In the genomic region with DNA sequence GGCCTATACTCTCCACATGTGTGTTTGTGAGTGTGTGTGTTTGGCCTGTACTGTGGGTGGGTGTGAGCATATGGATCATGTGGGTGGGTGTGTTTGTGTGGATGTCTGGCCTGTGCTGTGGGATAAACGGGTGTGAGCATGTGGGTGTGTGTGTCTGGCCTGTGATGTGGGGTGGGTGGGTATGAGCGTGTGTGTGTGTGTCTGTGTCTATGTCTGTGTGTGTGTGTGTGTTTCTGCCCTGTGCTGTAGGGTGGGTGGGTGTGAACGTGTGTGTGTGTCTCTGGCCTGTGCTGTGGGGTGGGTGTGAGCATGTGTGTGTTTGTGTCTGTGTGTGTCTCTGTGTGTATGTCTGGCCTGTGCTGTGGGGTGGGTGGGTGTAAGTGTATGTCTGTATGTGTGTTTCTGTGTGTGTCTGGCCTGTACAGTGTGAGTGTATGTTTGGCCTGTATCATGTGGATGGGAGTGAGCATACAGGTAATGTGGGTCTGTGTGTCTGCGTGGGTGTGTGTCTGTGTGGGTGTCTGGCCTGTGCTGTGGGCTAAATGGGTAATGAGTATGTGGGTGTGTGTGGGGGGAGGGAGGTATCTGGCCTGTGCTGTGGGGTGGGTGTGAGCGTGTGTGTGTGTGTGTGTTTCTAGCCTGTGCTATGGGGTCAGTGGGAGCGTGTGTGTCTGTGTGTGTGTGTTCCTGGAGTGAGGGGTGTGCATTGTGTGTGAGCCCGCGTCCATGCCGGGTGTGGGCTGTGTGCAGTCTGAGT, we compare ENCODE assay signal across 19 cellular contexts. TPM values are rescaled to one million over a fixed set of nuclear protein-coding genes. Genes with fewer than 3 reads are reported as not detected.
DNase-seq lines count a peak whose midpoint lies in the region; ATAC-seq, FAIRE-seq and TF ChIP-seq lines count a peak whose summit lies in the region.
"Had no signal": no experiment of that assay in that cellular context is flagged by ENCODE, and none has a peak within 500 bp of the region (broad histone marks: within the 10 kb centered on the region; RNA-seq: fewer than 3 reads in every experiment).

No MANE protein-coding gene starts in this region.

- CTCF ChIA-PET in HEK293 (lab: Yijun Ruan, JAX): interaction anchor here (0.8 to 11.3 kb wide), 13 partner anchors 9 to 540 kb away, joined by 3 to 341 read pairs (median 15); a partner anchor contains a TSS
- CTCF ChIA-PET in K562 (lab: Yijun Ruan, JAX; ENCODE audit: low intra/inter-chr PET ratio): interaction anchor here (1.1 to 3.7 kb wide), 2 partner anchors 137 to 320 kb away, joined by 3 to 111 read pairs; no protein-coding TSS in a partner anchor
- CTCF ChIA-PET in SK-N-SH (lab: Yijun Ruan, JAX): interaction anchor here (0.7 to 5.8 kb wide), 12 partner anchors 17 to 371 kb away, joined by 3 to 336 read pairs (median 54); a partner anchor contains a TSS

- 2% methylated on average over 9 of the region's 9 CpGs for WGBS in K562 (ENCODE audit: insufficient coverage, low coverage, missing lambda C conversion rate)
- 59% methylated on average over 9 of the region's 9 CpGs for WGBS in SK-N-SH (ENCODE audit: low lambda C conversion rate)

- H3K4me2 ChIP-seq in K562 (ENCODE audit: insufficient read depth, low read length): no peak overlapping the region
- no peak overlapping the region for H3K4me2 ChIP-seq in SK-N-SH
- H3K4me2 ChIP-seq: BLaER1 treated with 17β-estradiol and CSF1 and Interleukin-3, amounts not matched to agents 10 nM and 100 nM had no signal

- TF ChIP-seq RAD21 in K562 (CRISPR knock-in tag; conservative IDR thresholded peaks at IDR 0.05 in 1 of 2, IDR thresholded peaks at IDR 0.05 in 1 of 2): no peak
- no peak for TF ChIP-seq RAD21 in SK-N-SH (IDR thresholded peaks at IDR 0.05; ENCODE audit: low read length)

- peaks cover 9% of the 10 kb centered on the region for H3K4me1 Mint-ChIP-seq in progenitor cell of endocrine pancreas (ENCODE audit: low read depth)

- intact Hi-C loops in K562 (cut with micrococcal nuclease): loop anchor here (5.0 to 10.0 kb wide), 2 partner anchors 51 to 371 kb away; no protein-coding TSS in a partner anchor

- BruUV-seq in K562 (replicated peaks; lab: Mats Ljungman, UMichigan): no TSS peak

- in situ Hi-C loops in K562 (cut with MboI): no loop called here

- no peak for DNase-seq in K562 (ENCODE audit: extremely low read depth in 1 of 4, low spot score in 3 of 4)
- DNase-seq in iPS-NIHi11 (ENCODE audit: low spot score): peak; percentile 2
- DNase-seq in progenitor cell of endocrine pancreas (ENCODE audit: low spot score, unreplicated experiment): no peak
- DNase-seq in NCI-H187 treated with DMSO at 0.1 percent for 48 hours (lab: John Stamatoyannopoulos, UW): no peak
- no peak for DNase-seq in SK-N-SH
- DNase-seq: Calu3; CD8-positive, alpha-beta T cell; DMS 273 treated with DMSO at 0.1 percent for 48 hours; DMS53; DND-41; EL; GOT3; H9; IMR-90 had no signal

- peaks cover 4% of the 10 kb centered on the region for H3K4me1 ChIP-seq in HEK293 (ENCODE audit: control insufficient read depth, insufficient read depth, low read length)
- H3K4me1 ChIP-seq in K562 (replicated peaks in 1 of 2; ENCODE audit: control insufficient read depth in 2 of 2, insufficient read depth in 2 of 2, low read length in 2 of 2): peaks cover 0 to 29% of the 10 kb centered on the region in 2 experiments; a peak in 2 of 5 replicates
- H3K4me1 ChIP-seq in SK-N-SH (ENCODE audit: control insufficient read depth in 1 of 2, insufficient read depth in 2 of 2, low read depth in 1 of 2, low read length in 1 of 2): peaks cover 0 to 29% of the 10 kb centered on the region in 2 experiments; a peak in 1 of 4 replicates

- H3F3A ChIP-seq in SK-N-SH (replicated peaks; ENCODE audit: insufficient read depth): no peaks in the 10 kb centered on the region

- H3K27me3 Mint-ChIP-seq in progenitor cell of endocrine pancreas: peaks cover 34% of the 10 kb centered on the region

- H3K27me3 ChIP-seq in K562 (ENCODE audit: control insufficient read depth in 2 of 2, insufficient read depth in 2 of 2, low read length in 2 of 2) (peaks cover 11 to 46% of the 10 kb centered on the region in 2 experiments; a peak in 4 of 5 replicates), SK-N-SH (ENCODE audit: insufficient read depth) (no peaks in the 10 kb centered on the region; the same call in 1 of the 2 replicates)

- H3K9ac ChIP-seq in K562 (ENCODE audit: insufficient read depth in 1 of 2, low read depth in 2 of 2, low read length in 2 of 2) (no peak overlapping the region), SK-N-SH (no peak overlapping the region)
- H3K9ac ChIP-seq: BLaER1 treated with 17β-estradiol and CSF1 and Interleukin-3, amounts not matched to agents 10 nM and 100 nM had no signal

- no peak for TF ChIP-seq POLR2A in K562 (conservative IDR thresholded peaks at IDR 0.05)

- no peak overlapping the region for H3K27ac ChIP-seq in HEK293 (ENCODE audit: extremely low read depth, low read depth, low read length)
- no peak overlapping the region for H3K27ac ChIP-seq in K562 (ENCODE audit: extremely low read depth, low read depth, low read length)
- H3K27ac ChIP-seq in SK-N-SH (ENCODE audit: low read depth in 2 of 2, low read length in 1 of 2): no peak overlapping the region
- H3K27ac ChIP-seq: BLaER1 treated with 17β-estradiol and CSF1 and Interleukin-3, amounts not matched to agents 10 nM and 100 nM had no signal

- peak overlapping the region; percentile 29 for H3K27ac Mint-ChIP-seq in progenitor cell of endocrine pancreas
- H3K27ac Mint-ChIP-seq: B cell; CD8-positive, alpha-beta T cell had no signal

- no peaks in the 10 kb centered on the region for H3K79me2 ChIP-seq in K562 (ENCODE audit: control insufficient read depth, insufficient read depth, low read length)
- H3K79me2 ChIP-seq in SK-N-SH (ENCODE audit: insufficient read depth): no peaks in the 10 kb centered on the region

- TF ChIP-seq EP300 in K562 (IDR thresholded peaks at IDR 0.05; ENCODE audit: low read length): no peak
- no peak for TF ChIP-seq EP300 in SK-N-SH (IDR thresholded peaks at IDR 0.05; ENCODE audit: borderline replicate concordance in 1 of 2, low read depth in 1 of 2, low read length in 1 of 2)

- H4K20me1 ChIP-seq in K562 (replicated peaks; ENCODE audit: control insufficient read depth, insufficient read depth, low read length) (peaks cover 27% of the 10 kb centered on the region), SK-N-SH (ENCODE audit: insufficient read depth) (no peaks in the 10 kb centered on the region)

- TF ChIP-seq CTCF in HEK293 (tag by site-specific recombination; IDR thresholded peaks at IDR 0.05): no peak
- no peak for TF ChIP-seq CTCF in K562 (IDR thresholded peaks at IDR 0.05 in 2 of 3, conservative IDR thresholded peaks at IDR 0.05 in 1 of 3; ENCODE audit: insufficient read depth in 2 of 3, low read depth in 1 of 3, low read length in 3 of 3)
- no peak for TF ChIP-seq CTCF in progenitor cell of endocrine pancreas (IDR thresholded peaks at IDR 0.05; ENCODE audit: unreplicated experiment)
- TF ChIP-seq CTCF in SK-N-SH (IDR thresholded peaks at IDR 0.05): no peak

- H3K4me3 Mint-ChIP-seq in progenitor cell of endocrine pancreas (ENCODE audit: low read depth): no peak overlapping the region
- H3K4me3 Mint-ChIP-seq: B cell; CD8-positive, alpha-beta T cell; H9 had no signal

- POLR2A ChIA-PET in HEK293 (lab: Yijun Ruan, JAX) (no interaction called here), K562 (lab: Yijun Ruan, JAX) (no interaction called here), SK-N-SH (lab: Yijun Ruan, JAX) (no interaction called here)

- H3K36me3 ChIP-seq in HEK293 (ENCODE audit: control insufficient read depth in 2 of 2, insufficient read depth in 1 of 2, low read length in 2 of 2): peaks cover 0 to 7% of the 10 kb centered on the region in 2 experiments; a peak in 1 of 3 replicates
- H3K36me3 ChIP-seq in K562 (ENCODE audit: control insufficient read depth, insufficient read depth, low read length): no peaks in the 10 kb centered on the region
- H3K36me3 ChIP-seq in SK-N-SH (replicated peaks in 1 of 2; ENCODE audit: control insufficient read depth in 1 of 2, insufficient read depth in 2 of 2, low read length in 1 of 2): no peaks in the 10 kb centered on the region
- H3K36me3 ChIP-seq: BLaER1 treated with 17β-estradiol and CSF1 and Interleukin-3, amounts not matched to agents 10 nM and 100 nM had no signal

- no peaks in the 10 kb centered on the region for H3K9me3 Mint-ChIP-seq in progenitor cell of endocrine pancreas (ENCODE audit: low read depth)
- H3K9me3 Mint-ChIP-seq: CD8-positive, alpha-beta T cell; H9 had no signal

- ATAC-seq in K562: no peak
- ATAC-seq in HG02763 (IDR thresholded peaks at IDR 0.05; ENCODE audit: unreplicated experiment): no peak
- ATAC-seq: CD8-positive, alpha-beta T cell; GM12878 had no signal

- H3K36me3 Mint-ChIP-seq in progenitor cell of endocrine pancreas (ENCODE audit: insufficient read depth): no peaks in the 10 kb centered on the region
- H3K36me3 Mint-ChIP-seq: CD8-positive, alpha-beta T cell had no signal

- H3K9me1 ChIP-seq in K562 (ENCODE audit: control insufficient read depth, insufficient read depth, low read length): no peaks in the 10 kb centered on the region

- H2AFZ ChIP-seq in K562 (ENCODE audit: low read depth, low read length): no peak overlapping the region
- H2AFZ ChIP-seq in SK-N-SH (ENCODE audit: low read depth): no peak overlapping the region

- H3K9me2 ChIP-seq in SK-N-SH: no peaks in the 10 kb centered on the region

- H3K4me3 ChIP-seq in HEK293 (ENCODE audit: low read depth, low read length) (no peak overlapping the region), K562 (no peak overlapping the region), SK-N-SH (ENCODE audit: low read depth in 2 of 2, low read length in 1 of 2) (no peak overlapping the region)
- H3K4me3 ChIP-seq: BLaER1 treated with 17β-estradiol and CSF1 and Interleukin-3, amounts not matched to agents 10 nM and 100 nM; GM12878 had no signal

- no peak for FAIRE-seq in K562 (lab: Jason Lieb, UNC)
- FAIRE-seq: GM12878 had no signal

- no peaks in the 10 kb centered on the region for H3K9me3 ChIP-seq in HEK293 (ENCODE audit: control insufficient read depth, insufficient read depth, low read depth, low read length)
- H3K9me3 ChIP-seq in K562 (replicated peaks; ENCODE audit: control insufficient read depth, insufficient read depth, low read depth, low read length): no peaks in the 10 kb centered on the region
- no peaks in the 10 kb centered on the region for H3K9me3 ChIP-seq in SK-N-SH
- H3K9me3 ChIP-seq: BLaER1 treated with 17β-estradiol and CSF1 and Interleukin-3, amounts not matched to agents 10 nM and 100 nM had no signal

RNA-seq across cellular contexts. Expression of a gene that starts 20.8 kb away (rescaled TPM):
- 22.8 and 48.8 TPM in 2 replicates for total RNA-seq in K562 (2011; cell fraction: chromatin; rRNA removed; ENCODE audit: low replicate concordance)
- total RNA-seq in K562 (2011; cell fraction: nucleolus; rRNA removed): 33.6 and 36.5 TPM in 2 replicates
- 23.7 and 24.2 TPM in 2 replicates for total RNA-seq in K562 (2011; cell fraction: nucleoplasm; rRNA removed)
- 42.0 and 46.5 TPM in 2 replicates for total RNA-seq in K562 (2014; rRNA removed)
- 6.0 and 6.7 TPM in 2 replicates for total RNA-seq in K562 (2014; rRNA removed; fragmentation: Illumina TruSeq; extraction: Trizol)
- 11.8 and 14.4 TPM in 2 replicates for total RNA-seq in K562 (2015; rRNA removed; fragmentation: Illumina TruSeq; extraction: Trizol)
- total RNA-seq in K562 (2021): 26.5 and 29.7 TPM in 2 replicates
- polyA plus RNA-seq in K562 (2011; rRNA removed): 14.2 and 19.8 TPM in 2 replicates
- 25.0 and 63.1 TPM in 2 replicates for polyA plus RNA-seq in K562 (2011; cell fraction: cytosol; rRNA removed)
- polyA plus RNA-seq in K562 (2011; cell fraction: nucleus; rRNA removed): 52.6 and 84.5 TPM in 2 replicates
- polyA plus RNA-seq in K562 (2012): 20.4 and 37.0 TPM in 2 replicates
- polyA plus RNA-seq in K562 (2014; fragmentation: Illumina TruSeq; extraction: Trizol): 10.1 and 25.5 TPM in 2 replicates
- 1 to 10 TPM; 1.7 TPM for polyA plus RNA-seq in K562 (2014; fragmentation: Nextera tagmentation; extraction: Ambion mirVana)
- 31.2 and 49.0 TPM in 2 replicates for polyA plus RNA-seq in K562 (2014; rRNA removed)
- polyA minus RNA-seq in K562 (2011; rRNA and poly(A)+ RNA removed): 6.6 and 9.7 TPM in 2 replicates
- 12.0 and 13.4 TPM in 2 replicates for polyA minus RNA-seq in K562 (2011; cell fraction: cytosol; rRNA and poly(A)+ RNA removed)
- 9.3 and 10.2 TPM in 2 replicates for polyA minus RNA-seq in K562 (2011; cell fraction: nucleus; rRNA and poly(A)+ RNA removed)
- total RNA-seq in progenitor cell of endocrine pancreas: 61.3 TPM in 2 replicates
- polyA plus RNA-seq in SK-N-SH (2012; rRNA removed): 15.5 and 21.6 TPM in 2 replicates
- 7.5 and 12.8 TPM in 2 replicates for polyA plus RNA-seq in SK-N-SH (2012; cell fraction: cytosol; rRNA removed)
- polyA plus RNA-seq in SK-N-SH (2012; cell fraction: nucleus; rRNA removed): 53.1 and 59.3 TPM in 2 replicates
- total RNA-seq: GM12878 had no signal
- polyA plus RNA-seq: GM12878 had no signal
